2 cellular contexts compared by ENCODE assay signal in the genomic region with DNA sequence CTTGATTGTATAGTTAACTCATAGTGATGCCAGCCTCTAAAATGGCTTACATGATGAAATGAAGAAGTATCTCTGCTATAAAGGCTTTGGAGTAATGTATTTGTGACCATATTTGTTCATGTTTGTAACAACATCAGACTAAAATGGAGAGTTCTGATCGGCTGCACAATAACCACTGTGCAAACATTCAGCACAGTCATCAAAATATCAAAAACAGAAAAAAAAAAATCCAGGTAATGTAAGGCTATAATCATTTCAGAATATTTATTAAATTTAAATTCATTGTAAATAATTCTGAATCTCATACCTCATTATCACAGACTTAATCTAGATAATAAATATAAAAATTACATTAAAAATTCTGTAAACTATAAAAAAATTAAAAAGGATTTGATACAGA.
TF ChIP-seq lines count a peak whose summit lies in the region.

No MANE protein-coding gene starts in this region.

TF ChIP-seq in HepG2, 621 proteins besides CTCF, POLR2A, EP300 and RAD21 (continued from another document):
- no peak for TF ChIP-seq TBL1XR1 (IDR thresholded peaks at IDR 0.05; ENCODE audit: borderline replicate concordance, low read length, partially characterized antibody)
- no peak for TF ChIP-seq CCAR2 (optimal IDR thresholded peaks at IDR 0.05; ENCODE audit: low read depth, low read length)
- TF ChIP-seq, protein P1, sequence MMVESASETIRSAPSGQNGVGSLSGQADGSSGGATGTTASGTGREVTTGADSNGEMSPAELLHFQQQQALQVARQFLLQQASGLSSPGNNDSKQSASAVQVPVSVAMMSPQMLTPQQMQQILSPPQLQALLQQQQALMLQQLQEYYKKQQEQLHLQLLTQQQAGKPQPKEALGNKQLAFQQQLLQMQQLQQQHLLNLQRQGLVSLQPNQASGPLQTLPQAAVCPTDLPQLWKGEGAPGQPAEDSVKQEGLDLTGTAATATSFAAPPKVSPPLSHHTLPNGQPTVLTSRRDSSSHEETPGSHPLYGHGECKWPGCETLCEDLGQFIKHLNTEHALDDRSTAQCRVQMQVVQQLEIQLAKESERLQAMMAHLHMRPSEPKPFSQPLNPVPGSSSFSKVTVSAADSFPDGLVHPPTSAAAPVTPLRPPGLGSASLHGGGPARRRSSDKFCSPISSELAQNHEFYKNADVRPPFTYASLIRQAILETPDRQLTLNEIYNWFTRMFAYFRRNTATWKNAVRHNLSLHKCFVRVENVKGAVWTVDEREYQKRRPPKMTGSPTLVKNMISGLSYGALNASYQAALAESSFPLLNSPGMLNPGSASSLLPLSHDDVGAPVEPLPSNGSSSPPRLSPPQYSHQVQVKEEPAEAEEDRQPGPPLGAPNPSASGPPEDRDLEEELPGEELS (CRISPR knock-in tag; IDR thresholded peaks at IDR 0.05) = no peak
- TF ChIP-seq ZNF776 (CRISPR knock-in tag; IDR thresholded peaks at IDR 0.05) = no peak
- TF ChIP-seq, protein P2, sequence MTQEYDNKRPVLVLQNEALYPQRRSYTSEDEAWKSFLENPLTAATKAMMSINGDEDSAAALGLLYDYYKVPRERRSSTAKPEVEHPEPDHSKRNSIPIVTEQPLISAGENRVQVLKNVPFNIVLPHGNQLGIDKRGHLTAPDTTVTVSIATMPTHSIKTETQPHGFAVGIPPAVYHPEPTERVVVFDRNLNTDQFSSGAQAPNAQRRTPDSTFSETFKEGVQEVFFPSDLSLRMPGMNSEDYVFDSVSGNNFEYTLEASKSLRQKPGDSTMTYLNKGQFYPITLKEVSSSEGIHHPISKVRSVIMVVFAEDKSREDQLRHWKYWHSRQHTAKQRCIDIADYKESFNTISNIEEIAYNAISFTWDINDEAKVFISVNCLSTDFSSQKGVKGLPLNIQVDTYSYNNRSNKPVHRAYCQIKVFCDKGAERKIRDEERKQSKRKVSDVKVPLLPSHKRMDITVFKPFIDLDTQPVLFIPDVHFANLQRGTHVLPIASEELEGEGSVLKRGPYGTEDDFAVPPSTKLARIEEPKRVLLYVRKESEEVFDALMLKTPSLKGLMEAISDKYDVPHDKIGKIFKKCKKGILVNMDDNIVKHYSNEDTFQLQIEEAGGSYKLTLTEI (CRISPR knock-in tag; conservative IDR thresholded peaks at IDR 0.05) = no peak
- TF ChIP-seq ZNF331 (CRISPR knock-in tag; IDR thresholded peaks at IDR 0.05) = no peak
- TF ChIP-seq CHCHD3 (CRISPR knock-in tag; IDR thresholded peaks at IDR 0.05) = no peak
- TF ChIP-seq, protein P3, sequence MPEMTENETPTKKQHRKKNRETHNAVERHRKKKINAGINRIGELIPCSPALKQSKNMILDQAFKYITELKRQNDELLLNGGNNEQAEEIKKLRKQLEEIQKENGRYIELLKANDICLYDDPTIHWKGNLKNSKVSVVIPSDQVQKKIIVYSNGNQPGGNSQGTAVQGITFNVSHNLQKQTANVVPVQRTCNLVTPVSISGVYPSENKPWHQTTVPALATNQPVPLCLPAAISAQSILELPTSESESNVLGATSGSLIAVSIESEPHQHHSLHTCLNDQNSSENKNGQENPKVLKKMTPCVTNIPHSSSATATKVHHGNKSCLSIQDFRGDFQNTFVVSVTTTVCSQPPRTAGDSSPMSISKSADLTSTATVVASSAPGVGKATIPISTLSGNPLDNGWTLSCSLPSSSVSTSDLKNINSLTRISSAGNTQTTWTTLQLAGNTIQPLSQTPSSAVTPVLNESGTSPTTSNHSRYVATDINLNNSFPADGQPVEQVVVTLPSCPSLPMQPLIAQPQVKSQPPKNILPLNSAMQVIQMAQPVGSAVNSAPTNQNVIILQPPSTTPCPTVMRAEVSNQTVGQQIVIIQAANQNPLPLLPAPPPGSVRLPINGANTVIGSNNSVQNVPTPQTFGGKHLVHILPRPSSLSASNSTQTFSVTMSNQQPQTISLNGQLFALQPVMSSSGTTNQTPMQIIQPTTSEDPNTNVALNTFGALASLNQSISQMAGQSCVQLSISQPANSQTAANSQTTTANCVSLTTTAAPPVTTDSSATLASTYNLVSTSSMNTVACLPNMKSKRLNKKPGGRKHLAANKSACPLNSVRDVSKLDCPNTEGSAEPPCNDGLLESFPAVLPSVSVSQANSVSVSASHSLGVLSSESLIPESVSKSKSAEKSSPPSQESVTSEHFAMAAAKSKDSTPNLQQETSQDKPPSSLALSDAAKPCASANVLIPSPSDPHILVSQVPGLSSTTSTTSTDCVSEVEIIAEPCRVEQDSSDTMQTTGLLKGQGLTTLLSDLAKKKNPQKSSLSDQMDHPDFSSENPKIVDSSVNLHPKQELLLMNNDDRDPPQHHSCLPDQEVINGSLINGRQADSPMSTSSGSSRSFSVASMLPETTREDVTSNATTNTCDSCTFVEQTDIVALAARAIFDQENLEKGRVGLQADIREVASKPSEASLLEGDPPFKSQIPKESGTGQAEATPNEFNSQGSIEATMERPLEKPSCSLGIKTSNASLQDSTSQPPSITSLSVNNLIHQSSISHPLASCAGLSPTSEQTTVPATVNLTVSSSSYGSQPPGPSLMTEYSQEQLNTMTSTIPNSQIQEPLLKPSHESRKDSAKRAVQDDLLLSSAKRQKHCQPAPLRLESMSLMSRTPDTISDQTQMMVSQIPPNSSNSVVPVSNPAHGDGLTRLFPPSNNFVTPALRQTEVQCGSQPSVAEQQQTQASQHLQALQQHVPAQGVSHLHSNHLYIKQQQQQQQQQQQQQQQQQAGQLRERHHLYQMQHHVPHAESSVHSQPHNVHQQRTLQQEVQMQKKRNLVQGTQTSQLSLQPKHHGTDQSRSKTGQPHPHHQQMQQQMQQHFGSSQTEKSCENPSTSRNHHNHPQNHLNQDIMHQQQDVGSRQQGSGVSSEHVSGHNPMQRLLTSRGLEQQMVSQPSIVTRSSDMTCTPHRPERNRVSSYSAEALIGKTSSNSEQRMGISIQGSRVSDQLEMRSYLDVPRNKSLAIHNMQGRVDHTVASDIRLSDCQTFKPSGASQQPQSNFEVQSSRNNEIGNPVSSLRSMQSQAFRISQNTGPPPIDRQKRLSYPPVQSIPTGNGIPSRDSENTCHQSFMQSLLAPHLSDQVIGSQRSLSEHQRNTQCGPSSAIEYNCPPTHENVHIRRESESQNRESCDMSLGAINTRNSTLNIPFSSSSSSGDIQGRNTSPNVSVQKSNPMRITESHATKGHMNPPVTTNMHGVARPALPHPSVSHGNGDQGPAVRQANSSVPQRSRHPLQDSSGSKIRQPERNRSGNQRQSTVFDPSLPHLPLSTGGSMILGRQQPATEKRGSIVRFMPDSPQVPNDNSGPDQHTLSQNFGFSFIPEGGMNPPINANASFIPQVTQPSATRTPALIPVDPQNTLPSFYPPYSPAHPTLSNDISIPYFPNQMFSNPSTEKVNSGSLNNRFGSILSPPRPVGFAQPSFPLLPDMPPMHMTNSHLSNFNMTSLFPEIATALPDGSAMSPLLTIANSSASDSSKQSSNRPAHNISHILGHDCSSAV (CRISPR knock-in tag; IDR thresholded peaks at IDR 0.05; ENCODE audit: borderline replicate concordance) = no peak
- no peak for TF ChIP-seq TRIM24 (CRISPR knock-in tag; IDR thresholded peaks at IDR 0.05)
- peak; percentile 35 to 62; a peak in 3 of 4 replicates for TF ChIP-seq MAFK (conservative IDR thresholded peaks at IDR 0.05 in 1 of 2, IDR thresholded peaks at IDR 0.05 in 1 of 2; ENCODE audit: low read length in 2 of 2)

TF ChIP-seq in K562, 482 proteins besides CTCF, POLR2A, EP300 and RAD21:
- TF ChIP-seq, protein P4, sequence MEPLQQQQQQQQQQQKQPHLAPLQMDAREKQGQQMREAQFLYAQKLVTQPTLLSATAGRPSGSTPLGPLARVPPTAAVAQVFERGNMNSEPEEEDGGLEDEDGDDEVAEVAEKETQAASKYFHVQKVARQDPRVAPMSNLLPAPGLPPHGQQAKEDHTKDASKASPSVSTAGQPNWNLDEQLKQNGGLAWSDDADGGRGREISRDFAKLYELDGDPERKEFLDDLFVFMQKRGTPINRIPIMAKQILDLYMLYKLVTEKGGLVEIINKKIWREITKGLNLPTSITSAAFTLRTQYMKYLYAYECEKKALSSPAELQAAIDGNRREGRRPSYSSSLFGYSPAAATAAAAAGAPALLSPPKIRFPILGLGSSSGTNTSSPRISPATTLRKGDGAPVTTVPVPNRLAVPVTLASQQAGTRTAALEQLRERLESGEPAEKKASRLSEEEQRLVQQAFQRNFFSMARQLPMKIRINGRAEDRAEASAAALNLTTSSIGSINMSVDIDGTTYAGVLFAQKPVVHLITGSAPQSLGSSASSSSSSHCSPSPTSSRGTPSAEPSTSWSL (CRISPR knock-in tag; IDR thresholded peaks at IDR 0.05; ENCODE audit: borderline replicate concordance) = no peak
- peak; percentile 9; the same call in 1 of the 2 replicates for TF ChIP-seq C11orf30 (IDR thresholded peaks at IDR 0.05; ENCODE audit: low read depth)
- 0 out of 2 replicates have a peak, but pooled peaks have one; percentile 4 for TF ChIP-seq MAFF (IDR thresholded peaks at IDR 0.05; ENCODE audit: low read length)
- peak; percentile 67 for TF ChIP-seq ZNF316 (IDR thresholded peaks at IDR 0.05)
